ENCODE assay signal across 8 cellular contexts in the genomic region with DNA sequence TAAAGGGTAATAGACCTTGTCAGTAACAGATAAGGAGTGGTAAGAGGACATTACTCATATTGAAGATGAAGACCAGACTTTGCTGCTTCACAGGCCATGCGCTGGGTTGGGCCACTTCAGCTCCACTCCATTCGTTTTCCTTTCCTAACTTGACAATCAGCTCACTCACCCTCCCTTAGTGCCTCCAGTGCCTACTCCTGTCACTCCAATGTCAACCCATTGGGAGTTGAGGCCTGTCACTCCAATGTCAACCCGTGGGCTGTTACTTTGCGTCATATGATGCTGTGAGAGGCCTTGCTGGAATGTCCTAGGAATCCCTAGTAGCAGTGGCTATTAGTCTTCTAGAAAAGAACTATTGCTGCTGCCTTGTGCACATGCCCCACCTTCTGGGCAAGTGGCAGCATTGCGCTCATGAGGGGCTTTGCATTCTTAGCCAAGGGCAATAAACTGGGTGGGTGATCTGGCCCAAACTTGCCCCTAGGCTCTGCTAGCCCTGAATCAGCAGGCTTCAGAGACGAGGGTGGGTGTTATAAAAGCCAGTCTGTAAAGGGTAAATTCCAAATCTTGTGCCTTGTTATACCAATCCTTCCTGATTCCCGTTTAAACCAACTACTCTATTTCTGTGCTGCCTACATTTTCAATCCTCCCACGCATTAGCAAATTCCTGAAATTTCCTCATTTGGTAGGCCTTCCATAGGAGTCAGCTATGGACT. TPM values are rescaled to one million over a fixed set of nuclear protein-coding genes. Genes with fewer than 3 reads are reported as not detected.
DNase-seq lines count a peak whose midpoint lies in the region; ATAC-seq, FAIRE-seq and TF ChIP-seq lines count a peak whose summit lies in the region.

No MANE protein-coding gene starts in this region.

- peak; percentile 69 to 83 for TF ChIP-seq EP300 in tibial nerve (IDR thresholded peaks at IDR 0.05)

- 55 to 59% methylated on average over 8 of the region's 8 CpGs for WGBS in pancreas, 2 donors
- WGBS in tibial nerve, 2 donors: 23 to 34% methylated on average over 8 of the region's 8 CpGs

- no peak overlapping the region for H3K27ac ChIP-seq in KMS-11
- no peak overlapping the region for H3K27ac ChIP-seq in pancreas
- H3K27ac ChIP-seq in tibial nerve: peak overlapping the region; percentile 70 to 90 (median 81)

- H3K4me3 ChIP-seq in KMS-11 (IDR thresholded peaks at IDR 0.05; ENCODE audit: insufficient read depth, low read depth, low read length): no peak overlapping the region
- H3K4me3 ChIP-seq in pancreas: no peak overlapping the region
- H3K4me3 ChIP-seq in tibial nerve: no peak overlapping the region

- H4K20me1 ChIP-seq in KMS-11 (ENCODE audit: insufficient read depth): no peaks in the 10 kb centered on the region

- TF ChIP-seq CTCF in KMS-11 (conservative IDR thresholded peaks at IDR 0.05; ENCODE audit: low read depth, low read length) (peak; percentile 99), pancreas (IDR thresholded peaks at IDR 0.05) (peak; percentile 36 to 70 (median 63)), tibial nerve (IDR thresholded peaks at IDR 0.05) (peak; percentile 81 to 91 (median 89))

- TF ChIP-seq POLR2A in tibial nerve (IDR thresholded peaks at IDR 0.05): peak in 1 of 2 donors; percentile 46

- peak; percentile 52 to 57 for DNase-seq in SHP77 (lab: John Stamatoyannopoulos, UW)
- DNase-seq in activated gamma-delta T cell treated with anti-CD3 and anti-CD28 coated beads, Interleukin-2, amount 50 U/mL, for 16 hours (ENCODE audit: low read depth): peak; percentile 55
- peak; percentile 39 to 67 for DNase-seq in frontal cortex (ENCODE audit: low spot score in 2 of 2)
- peak in 1 of 6 donors; percentile 49 for DNase-seq in pancreas
- peak; percentile 31 to 48 for DNase-seq in tibial nerve (ENCODE audit: low spot score in 2 of 2)

- peak; percentile 53 to 87 (median 80) for ATAC-seq in pancreas
- ATAC-seq in HG02981 (IDR thresholded peaks at IDR 0.05; ENCODE audit: unreplicated experiment): no peak

- no peak overlapping the region for H3K4me2 ChIP-seq in KMS-11

- H2AFZ ChIP-seq in KMS-11 (ENCODE audit: low read depth): no peak overlapping the region

- H3K4me1 ChIP-seq in KMS-11 (ENCODE audit: low read depth, poor library complexity, severe bottlenecking) (peaks cover 20% of the 10 kb centered on the region), pancreas (no peaks in the 10 kb centered on the region), tibial nerve (peaks cover 0 to 62% (median 29%) of the 10 kb centered on the region in 4 donors)

- H3K79me2 ChIP-seq in KMS-11 (ENCODE audit: insufficient read depth, low read depth): no peaks in the 10 kb centered on the region

- FAIRE-seq in G401.6 (lab: Jason Lieb, UNC): peak; percentile 73
- no peak for FAIRE-seq in frontal cortex (lab: Jason Lieb, UNC)
- no peak for FAIRE-seq in pancreas (lab: Jason Lieb, UNC)

- H3K27me3 ChIP-seq in KMS-11 (ENCODE audit: insufficient read depth, low read depth) (no peaks in the 10 kb centered on the region), pancreas (no peaks in the 10 kb centered on the region), tibial nerve (no peaks in the 10 kb centered on the region)

- no peak overlapping the region for H3K9ac ChIP-seq in KMS-11

- intact Hi-C loops in pancreas (cut with DNase I): no loop called here

- H3K9me3 ChIP-seq in pancreas (no peaks in the 10 kb centered on the region), tibial nerve (no peaks in the 10 kb centered on the region)

- H3K36me3 ChIP-seq in KMS-11 (ENCODE audit: insufficient read depth) (peaks cover 8% of the 10 kb centered on the region; the same call in 1 of the 2 replicates), pancreas (peaks cover 0 to 12% (median 6%) of the 10 kb centered on the region in 3 donors), tibial nerve (peaks cover 0 to 39% (median 9%) of the 10 kb centered on the region in 3 donors)

RNA-seq across cellular contexts. Expression of gene BAZ2A, which starts 36.1 kb away (rescaled TPM):
- total RNA-seq in frontal cortex (13.5 TPM), pancreas (10 to 100 TPM; 29.7 to 59.9 (median 39.1) TPM), tibial nerve (100 to 1,000 TPM; 117 to 178 (median 159) TPM)
- polyA plus RNA-seq in pancreas: 10 to 100 TPM; 26.7 to 58.0 TPM

RNA-seq across cellular contexts. Expression of gene ATP5F1B, which starts 51.7 kb away (rescaled TPM):
- total RNA-seq in frontal cortex (464 TPM), pancreas (100 to 1,000 TPM; 152 to 237 (median 211) TPM), tibial nerve (100 to 1,000 TPM; 293 to 326 (median 296) TPM)
- 100 to 1,000 TPM; 126 to 299 TPM for polyA plus RNA-seq in pancreas

Comparison
In these comparisons a context has a peak if more than half of its experiments do, and no peak if none do; other contexts are left out.
1. H3K27ac ChIP-seq: peak in tibial nerve (4 of 4); none in KMS-11 (single experiment) and pancreas (0 of 4).
2. Peak in every context shown above with its lines, with median percentiles within 50 percentile points of each other: CTCF ChIP-seq.